Comparison of ENCODE assay signal across 9 cellular contexts in the genomic region with DNA sequence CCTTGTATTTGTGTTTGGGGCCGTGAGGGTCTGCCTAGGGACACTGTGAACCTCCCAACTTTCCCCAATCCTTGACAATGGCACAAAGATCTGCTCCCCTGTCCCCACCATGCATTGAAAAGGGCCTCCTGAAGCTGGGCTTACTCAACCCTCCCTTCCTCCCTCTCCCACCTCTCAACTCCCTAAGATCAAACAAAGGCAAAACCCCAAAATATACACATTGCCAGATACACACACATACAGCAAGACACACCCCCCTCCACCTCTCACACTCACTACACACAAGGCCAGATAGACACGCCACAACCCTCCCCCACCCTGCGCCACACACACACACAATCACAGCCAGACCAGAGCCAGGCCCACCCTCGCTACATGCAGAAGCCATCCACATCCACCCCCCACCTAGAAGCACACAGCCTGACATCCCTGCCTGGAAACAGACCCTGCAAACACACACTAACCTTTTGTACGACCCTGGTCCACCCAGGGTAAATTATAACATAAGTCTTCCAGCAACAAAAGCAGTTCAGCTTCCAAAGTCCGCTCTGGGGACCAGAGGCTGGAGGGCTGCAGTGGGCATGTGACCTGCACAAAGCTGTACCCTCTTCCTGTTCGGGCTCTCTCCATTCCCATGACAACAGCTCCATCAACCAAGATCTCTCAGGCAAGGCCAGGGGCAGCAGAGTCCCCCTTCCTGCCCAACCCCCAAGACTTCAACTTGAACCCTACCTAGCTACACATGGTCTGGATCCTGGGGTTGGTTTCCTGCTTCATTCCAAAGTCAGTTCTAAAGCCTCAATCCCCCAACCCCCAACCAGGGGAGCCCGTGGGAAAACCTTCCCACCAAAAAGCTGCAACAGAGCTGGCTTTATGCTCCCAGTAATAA. TPM values are rescaled to one million over a fixed set of nuclear protein-coding genes. Genes with fewer than 3 reads are reported as not detected.
DNase-seq lines count a peak whose midpoint lies in the region; ATAC-seq, FAIRE-seq and TF ChIP-seq lines count a peak whose summit lies in the region.
"Had no signal": no experiment of that assay in that cellular context is flagged by ENCODE, and none has a peak within 500 bp of the region (broad histone marks: within the 10 kb centered on the region; RNA-seq: fewer than 3 reads in every experiment).

No MANE protein-coding gene starts in this region.

- TF ChIP-seq EP300 in K562 (IDR thresholded peaks at IDR 0.05; ENCODE audit: low read length), result no peak

- H3K4me3 ChIP-seq in HEK293 (ENCODE audit: low read depth, low read length) (peak overlapping the region; percentile 86), K562 (peak overlapping the region; percentile 92), mesodermal cell (ENCODE audit: extremely low read depth, insufficient read depth, low read length, poor library complexity, severe bottlenecking) (peak overlapping the region; percentile 93)

- H3K9ac ChIP-seq in K562 (ENCODE audit: insufficient read depth in 1 of 2, low read depth in 2 of 2, low read length in 2 of 2), result peak overlapping the region; percentile 86 to 94; a peak in 3 of 4 replicates

- no peaks in the 10 kb centered on the region for H3K27me3 ChIP-seq in K562 (ENCODE audit: control insufficient read depth in 2 of 2, insufficient read depth in 2 of 2, low read length in 2 of 2)

- no peak for FAIRE-seq in K562 (lab: Jason Lieb, UNC)

- no peak for TF ChIP-seq POLR2A in K562 (conservative IDR thresholded peaks at IDR 0.05)

- H3K9me1 ChIP-seq in K562 (ENCODE audit: control insufficient read depth, insufficient read depth, low read length), result peaks cover 4% of the 10 kb centered on the region

- TSS peak; percentile 39 for BruUV-seq in K562 (replicated peaks; lab: Mats Ljungman, UMichigan)

- peak overlapping the region; percentile 92 for H3K4me2 ChIP-seq in K562 (ENCODE audit: insufficient read depth, low read length)

- peaks cover 89% of the 10 kb centered on the region for H3K79me2 ChIP-seq in K562 (ENCODE audit: control insufficient read depth, insufficient read depth, low read length)

- H3K4me1 ChIP-seq in HEK293 (ENCODE audit: control insufficient read depth, insufficient read depth, low read length), result peaks cover 43% of the 10 kb centered on the region
- H3K4me1 ChIP-seq in K562 (replicated peaks in 1 of 2; ENCODE audit: control insufficient read depth in 2 of 2, insufficient read depth in 2 of 2, low read length in 2 of 2), result peaks cover 22 to 61% of the 10 kb centered on the region in 2 experiments
- H3K4me1 ChIP-seq in mesodermal cell (ENCODE audit: control insufficient read depth, insufficient read depth, low read length, poor library complexity, severe bottlenecking), result peaks cover 9% of the 10 kb centered on the region

- no peaks in the 10 kb centered on the region; a peak in 1 of 3 replicates for H3K36me3 ChIP-seq in HEK293 (ENCODE audit: control insufficient read depth in 2 of 2, insufficient read depth in 1 of 2, low read length in 2 of 2)
- peaks cover 10% of the 10 kb centered on the region; the same call in 1 of the 3 replicates for H3K36me3 ChIP-seq in K562 (ENCODE audit: control insufficient read depth, insufficient read depth, low read length)
- peaks cover 16% of the 10 kb centered on the region for H3K36me3 ChIP-seq in mesodermal cell (ENCODE audit: control insufficient read depth, insufficient read depth, low read length)

- TF ChIP-seq RAD21 in K562 (CRISPR knock-in tag; conservative IDR thresholded peaks at IDR 0.05 in 1 of 2, IDR thresholded peaks at IDR 0.05 in 1 of 2), result no peak

- TF ChIP-seq CTCF in 22Rv1 (IDR thresholded peaks at IDR 0.05) (no peak), HEK293 (tag by site-specific recombination; IDR thresholded peaks at IDR 0.05) (no peak), K562 (IDR thresholded peaks at IDR 0.05 in 2 of 3, conservative IDR thresholded peaks at IDR 0.05 in 1 of 3; ENCODE audit: insufficient read depth in 2 of 3, low read depth in 1 of 3, low read length in 3 of 3) (no peak)

- DNase-seq in K562 (ENCODE audit: extremely low read depth in 1 of 4, low spot score in 3 of 4) (no peak), substantia nigra (lab: John Stamatoyannopoulos, UW) (no peak), SHP77 (lab: John Stamatoyannopoulos, UW) (no peak)
- DNase-seq: amniotic stem cell had no signal

- H4K20me1 ChIP-seq in K562 (replicated peaks; ENCODE audit: control insufficient read depth, insufficient read depth, low read length), result peaks cover 9% of the 10 kb centered on the region

- POLR2A ChIA-PET in HEK293 (lab: Yijun Ruan, JAX) (interaction anchor here (0.7 to 2.1 kb wide), 7 partner anchors 8 to 107 kb away, joined by 3 to 18 read pairs (median 3); partner anchors contain the start of gene RPL23), K562 (lab: Yijun Ruan, JAX) (interaction anchor here (0.6 to 0.9 kb wide), 5 partner anchors 10 to 41 kb away, joined by 3 to 4 read pairs (median 3); partner anchors contain the start of gene MLLT6)

- H3K27ac ChIP-seq in 22Rv1 (peak overlapping the region; percentile 99), HEK293 (ENCODE audit: extremely low read depth, low read depth, low read length) (peak overlapping the region; percentile 96), K562 (ENCODE audit: extremely low read depth, low read depth, low read length) (no peak overlapping the region; the same call in 2 of the 3 replicates), mesodermal cell (ENCODE audit: low read depth, low read length, severe bottlenecking) (no peak overlapping the region), substantia nigra (ENCODE audit: low read depth, low read length, poor library complexity, severe bottlenecking) (no peak overlapping the region)

- 55% methylated on average over 8 of the region's 8 CpGs for WGBS in K562 (ENCODE audit: insufficient coverage, low coverage, missing lambda C conversion rate)
- WGBS in mesodermal cell (ENCODE audit: insufficient coverage in 2 of 2), 2 experiments, result 37 to 67% methylated on average over 4 to 6 of the region's 8 CpGs

- H2AFZ ChIP-seq in K562 (ENCODE audit: low read depth, low read length), result no peak overlapping the region

- CTCF ChIA-PET in HEK293 (lab: Yijun Ruan, JAX), result interaction anchor here (0.5 to 4.6 kb wide), 8 partner anchors 11 to 501 kb away, joined by 3 to 47 read pairs (median 3); no protein-coding TSS in a partner anchor
- CTCF ChIA-PET in K562 (lab: Yijun Ruan, JAX; ENCODE audit: low intra/inter-chr PET ratio), result no interaction called here

- in situ Hi-C loops in K562 (cut with MboI), result no loop called here

- intact Hi-C loops in K562 (cut with micrococcal nuclease), result no loop called here

- H3K9me3 ChIP-seq in HEK293 (ENCODE audit: control insufficient read depth, insufficient read depth, low read depth, low read length) (no peaks in the 10 kb centered on the region), K562 (replicated peaks; ENCODE audit: control insufficient read depth, insufficient read depth, low read depth, low read length) (no peaks in the 10 kb centered on the region), mesodermal cell (ENCODE audit: control insufficient read depth, low read length) (no peaks in the 10 kb centered on the region)

- ATAC-seq in K562, result no peak
- no peak for ATAC-seq in activated CD4-positive, CD25-positive, alpha-beta regulatory T cell treated with anti-CD3 and anti-CD28 coated beads, Interleukin-2, amount 50 U/mL, for 24 hours
- ATAC-seq in HG02870 (IDR thresholded peaks at IDR 0.05; ENCODE audit: unreplicated experiment), result no peak

RNA-seq across cellular contexts. Expression of gene PCGF2, which starts 1.9 kb away (rescaled TPM):
- total RNA-seq in K562 (2011; cell fraction: chromatin; rRNA removed; ENCODE audit: low replicate concordance), result 12.2 and 22.3 TPM in 2 replicates
- total RNA-seq in K562 (2011; cell fraction: nucleolus; rRNA removed), result 14.2 and 14.7 TPM in 2 replicates
- 12.9 and 19.9 TPM in 2 replicates for total RNA-seq in K562 (2011; cell fraction: nucleoplasm; rRNA removed)
- total RNA-seq in K562 (2014; rRNA removed) (6.6 and 8.3 TPM in 2 replicates), K562 (2014; rRNA removed; fragmentation: Illumina TruSeq; extraction: Trizol) (3.0 and 3.7 TPM in 2 replicates), K562 (2015; rRNA removed; fragmentation: Illumina TruSeq; extraction: Trizol) (4.0 and 5.1 TPM in 2 replicates), K562 (2021) (33.4 and 33.7 TPM in 2 replicates)
- polyA plus RNA-seq in K562 (2011; rRNA removed) (5.9 and 7.0 TPM in 2 replicates), K562 (2014; fragmentation: Illumina TruSeq; extraction: Trizol) (14.0 and 17.8 TPM in 2 replicates), K562 (2014; fragmentation: Nextera tagmentation; extraction: Ambion mirVana) (1 to 10 TPM; 1.3 to 1.4 TPM), K562 (2014; rRNA removed) (17.1 and 20.3 TPM in 2 replicates)
- 7.1 and 19.3 TPM in 2 replicates for polyA plus RNA-seq in K562 (2011; cell fraction: cytosol; rRNA removed)
- polyA plus RNA-seq in K562 (2011; cell fraction: nucleus; rRNA removed), result 12.9 and 33.2 TPM in 2 replicates
- 22.2 and 28.1 TPM in 2 replicates for polyA plus RNA-seq in K562 (2012)
- 4.2 and 5.7 TPM in 2 replicates for polyA minus RNA-seq in K562 (2011; rRNA and poly(A)+ RNA removed)
- 12.4 and 18.0 TPM in 2 replicates for polyA minus RNA-seq in K562 (2011; cell fraction: cytosol; rRNA and poly(A)+ RNA removed)
- polyA minus RNA-seq in K562 (2011; cell fraction: nucleus; rRNA and poly(A)+ RNA removed), result 3.0 and 5.5 TPM in 2 replicates
- 63.2 TPM for polyA plus RNA-seq in mesodermal cell (2013, experiment 1 of 2)
- 51.2 TPM for polyA plus RNA-seq in mesodermal cell (2013, experiment 2 of 2)

RNA-seq across cellular contexts. Expression of gene PSMB3, which starts 6.3 kb away (rescaled TPM):
- 28.6 and 81.3 TPM in 2 replicates for total RNA-seq in K562 (2011; cell fraction: chromatin; rRNA removed; ENCODE audit: low replicate concordance)
- total RNA-seq in K562 (2011; cell fraction: nucleolus; rRNA removed), result 130 and 156 TPM in 2 replicates
- 96.8 and 111 TPM in 2 replicates for total RNA-seq in K562 (2011; cell fraction: nucleoplasm; rRNA removed)
- 509 and 525 TPM in 2 replicates for total RNA-seq in K562 (2014; rRNA removed)
- 498 and 574 TPM in 2 replicates for total RNA-seq in K562 (2014; rRNA removed; fragmentation: Illumina TruSeq; extraction: Trizol)
- 469 and 476 TPM in 2 replicates for total RNA-seq in K562 (2015; rRNA removed; fragmentation: Illumina TruSeq; extraction: Trizol)
- 460 and 522 TPM in 2 replicates for total RNA-seq in K562 (2021)
- 331 and 538 TPM in 2 replicates for polyA plus RNA-seq in K562 (2011; rRNA removed)
- polyA plus RNA-seq in K562 (2011; cell fraction: cytosol; rRNA removed), result 662 and 1,258 TPM in 2 replicates
- polyA plus RNA-seq in K562 (2011; cell fraction: nucleus; rRNA removed), result 149 and 186 TPM in 2 replicates
- polyA plus RNA-seq in K562 (2012), result 361 and 450 TPM in 2 replicates
- polyA plus RNA-seq in K562 (2014; fragmentation: Illumina TruSeq; extraction: Trizol), result 538 and 584 TPM in 2 replicates
- 1,000 to 10,000 TPM; 2,413 to 2,775 TPM for polyA plus RNA-seq in K562 (2014; fragmentation: Nextera tagmentation; extraction: Ambion mirVana)
- polyA plus RNA-seq in K562 (2014; rRNA removed), result 729 and 824 TPM in 2 replicates
- polyA minus RNA-seq in K562 (2011; rRNA and poly(A)+ RNA removed), result 209 and 374 TPM in 2 replicates
- polyA minus RNA-seq in K562 (2011; cell fraction: cytosol; rRNA and poly(A)+ RNA removed), result 99.7 and 217 TPM in 2 replicates
- 36.3 and 46.2 TPM in 2 replicates for polyA minus RNA-seq in K562 (2011; cell fraction: nucleus; rRNA and poly(A)+ RNA removed)
- 253 TPM for polyA plus RNA-seq in mesodermal cell (2013, experiment 1 of 2)
- 243 TPM for polyA plus RNA-seq in mesodermal cell (2013, experiment 2 of 2)

RNA-seq across cellular contexts. Expression of gene CISD3, which starts 16.1 kb away (rescaled TPM):
- total RNA-seq in K562 (2011; cell fraction: chromatin; rRNA removed; ENCODE audit: low replicate concordance), result 5.3 and 11.2 TPM in 2 replicates
- 8.9 and 9.2 TPM in 2 replicates for total RNA-seq in K562 (2011; cell fraction: nucleolus; rRNA removed)
- 10.9 and 12.7 TPM in 2 replicates for total RNA-seq in K562 (2011; cell fraction: nucleoplasm; rRNA removed)
- total RNA-seq in K562 (2014; rRNA removed), result 21.7 and 29.6 TPM in 2 replicates
- total RNA-seq in K562 (2014; rRNA removed; fragmentation: Illumina TruSeq; extraction: Trizol), result 7.2 and 11.7 TPM in 2 replicates
- total RNA-seq in K562 (2015; rRNA removed; fragmentation: Illumina TruSeq; extraction: Trizol), result 15.6 and 15.7 TPM in 2 replicates
- total RNA-seq in K562 (2021), result 60.7 and 78.7 TPM in 2 replicates
- polyA plus RNA-seq in K562 (2011; rRNA removed), result 13.0 and 20.5 TPM in 2 replicates
- polyA plus RNA-seq in K562 (2011; cell fraction: cytosol; rRNA removed), result 7.8 and 30.3 TPM in 2 replicates
- 6.0 and 11.9 TPM in 2 replicates for polyA plus RNA-seq in K562 (2011; cell fraction: nucleus; rRNA removed)
- 25.2 and 31.6 TPM in 2 replicates for polyA plus RNA-seq in K562 (2012)
- polyA plus RNA-seq in K562 (2014; fragmentation: Illumina TruSeq; extraction: Trizol), result 15.0 and 29.4 TPM in 2 replicates
- polyA plus RNA-seq in K562 (2014; fragmentation: Nextera tagmentation; extraction: Ambion mirVana), result 10 to 100 TPM in 1 of 2 experiments, 1 to 10 TPM in 1; 5.0 to 10.7 TPM
- 38.9 and 57.5 TPM in 2 replicates for polyA plus RNA-seq in K562 (2014; rRNA removed)
- polyA minus RNA-seq in K562 (2011; rRNA and poly(A)+ RNA removed), result 2.4 and 3.5 TPM in 2 replicates
- polyA minus RNA-seq in K562 (2011; cell fraction: cytosol; rRNA and poly(A)+ RNA removed), result 4.8 and 12.4 TPM in 2 replicates
- 2.6 and 3.9 TPM in 2 replicates for polyA minus RNA-seq in K562 (2011; cell fraction: nucleus; rRNA and poly(A)+ RNA removed)
- 11.4 TPM for polyA plus RNA-seq in mesodermal cell (2013, experiment 1 of 2)
- polyA plus RNA-seq in mesodermal cell (2013, experiment 2 of 2), result 12.5 TPM

RNA-seq across cellular contexts. Expression of gene MLLT6, which starts 41.2 kb away (rescaled TPM):
- 330 and 658 TPM in 2 replicates for total RNA-seq in K562 (2011; cell fraction: chromatin; rRNA removed; ENCODE audit: low replicate concordance)
- 248 and 270 TPM in 2 replicates for total RNA-seq in K562 (2011; cell fraction: nucleolus; rRNA removed)
- 297 and 366 TPM in 2 replicates for total RNA-seq in K562 (2011; cell fraction: nucleoplasm; rRNA removed)
- 31.4 and 34.9 TPM in 2 replicates for total RNA-seq in K562 (2014; rRNA removed)
- total RNA-seq in K562 (2014; rRNA removed; fragmentation: Illumina TruSeq; extraction: Trizol), result 17.4 and 18.4 TPM in 2 replicates
- total RNA-seq in K562 (2015; rRNA removed; fragmentation: Illumina TruSeq; extraction: Trizol), result 22.7 and 23.6 TPM in 2 replicates
- 61.3 and 71.7 TPM in 2 replicates for total RNA-seq in K562 (2021)
- 30.0 and 30.6 TPM in 2 replicates for polyA plus RNA-seq in K562 (2011; rRNA removed)
- 11.8 and 25.6 TPM in 2 replicates for polyA plus RNA-seq in K562 (2011; cell fraction: cytosol; rRNA removed)
- polyA plus RNA-seq in K562 (2011; cell fraction: nucleus; rRNA removed), result 127 and 214 TPM in 2 replicates
- polyA plus RNA-seq in K562 (2012), result 36.2 and 46.8 TPM in 2 replicates
- polyA plus RNA-seq in K562 (2014; fragmentation: Illumina TruSeq; extraction: Trizol), result 30.2 and 33.4 TPM in 2 replicates
- 1 to 10 TPM; 3.1 to 3.4 TPM for polyA plus RNA-seq in K562 (2014; fragmentation: Nextera tagmentation; extraction: Ambion mirVana)
- 47.8 and 55.0 TPM in 2 replicates for polyA plus RNA-seq in K562 (2014; rRNA removed)
- 20.1 and 32.9 TPM in 2 replicates for polyA minus RNA-seq in K562 (2011; rRNA and poly(A)+ RNA removed)
- polyA minus RNA-seq in K562 (2011; cell fraction: cytosol; rRNA and poly(A)+ RNA removed), result 13.9 and 19.0 TPM in 2 replicates
- polyA minus RNA-seq in K562 (2011; cell fraction: nucleus; rRNA and poly(A)+ RNA removed), result 52.0 and 68.0 TPM in 2 replicates
- polyA plus RNA-seq in mesodermal cell (2013, experiment 1 of 2), result 29.5 TPM
- 25.8 TPM for polyA plus RNA-seq in mesodermal cell (2013, experiment 2 of 2)

RNA-seq across cellular contexts. Expression of gene PIP4K2B, which starts 53.1 kb away (rescaled TPM):
- 27.6 and 39.9 TPM in 2 replicates for total RNA-seq in K562 (2011; cell fraction: chromatin; rRNA removed; ENCODE audit: low replicate concordance)
- 17.5 and 18.2 TPM in 2 replicates for total RNA-seq in K562 (2011; cell fraction: nucleolus; rRNA removed)
- total RNA-seq in K562 (2011; cell fraction: nucleoplasm; rRNA removed), result 23.2 and 28.6 TPM in 2 replicates
- total RNA-seq in K562 (2014; rRNA removed) (14.4 and 18.1 TPM in 2 replicates), K562 (2014; rRNA removed; fragmentation: Illumina TruSeq; extraction: Trizol) (24.0 and 24.1 TPM in 2 replicates), K562 (2015; rRNA removed; fragmentation: Illumina TruSeq; extraction: Trizol) (27.9 and 29.3 TPM in 2 replicates), K562 (2021) (25.8 and 29.9 TPM in 2 replicates)
- polyA plus RNA-seq in K562 (2011; rRNA removed) (16.6 and 23.0 TPM in 2 replicates), K562 (2014; fragmentation: Illumina TruSeq; extraction: Trizol) (25.5 and 29.6 TPM in 2 replicates), K562 (2014; fragmentation: Nextera tagmentation; extraction: Ambion mirVana) (1 to 10 TPM; 3.7 to 5.7 TPM), K562 (2014; rRNA removed) (17.9 and 27.2 TPM in 2 replicates)
- 14.6 and 27.3 TPM in 2 replicates for polyA plus RNA-seq in K562 (2011; cell fraction: cytosol; rRNA removed)
- polyA plus RNA-seq in K562 (2011; cell fraction: nucleus; rRNA removed), result 34.1 and 43.1 TPM in 2 replicates
- polyA plus RNA-seq in K562 (2012), result 19.7 and 23.1 TPM in 2 replicates
- polyA minus RNA-seq in K562 (2011; rRNA and poly(A)+ RNA removed), result 35.1 and 73.8 TPM in 2 replicates
- polyA minus RNA-seq in K562 (2011; cell fraction: cytosol; rRNA and poly(A)+ RNA removed), result 15.0 and 21.8 TPM in 2 replicates
- polyA minus RNA-seq in K562 (2011; cell fraction: nucleus; rRNA and poly(A)+ RNA removed), result 7.5 and 10.6 TPM in 2 replicates
- 48.8 TPM for polyA plus RNA-seq in mesodermal cell (2013, experiment 1 of 2)
- polyA plus RNA-seq in mesodermal cell (2013, experiment 2 of 2), result 39.8 TPM

Comparison
In these comparisons a context has a peak if more than half of its experiments do, and no peak if none do; other contexts are left out.
1. H3K27ac ChIP-seq: peak in 22Rv1 (single experiment) and HEK293 (single experiment); none in K562 (single experiment), mesodermal cell (single experiment) and substantia nigra (single experiment).
2. Peak in every context shown above with its lines, with median percentiles within 50 percentile points of each other: H3K4me3 ChIP-seq.